8 cellular contexts compared by ENCODE assay signal in the genomic region with DNA sequence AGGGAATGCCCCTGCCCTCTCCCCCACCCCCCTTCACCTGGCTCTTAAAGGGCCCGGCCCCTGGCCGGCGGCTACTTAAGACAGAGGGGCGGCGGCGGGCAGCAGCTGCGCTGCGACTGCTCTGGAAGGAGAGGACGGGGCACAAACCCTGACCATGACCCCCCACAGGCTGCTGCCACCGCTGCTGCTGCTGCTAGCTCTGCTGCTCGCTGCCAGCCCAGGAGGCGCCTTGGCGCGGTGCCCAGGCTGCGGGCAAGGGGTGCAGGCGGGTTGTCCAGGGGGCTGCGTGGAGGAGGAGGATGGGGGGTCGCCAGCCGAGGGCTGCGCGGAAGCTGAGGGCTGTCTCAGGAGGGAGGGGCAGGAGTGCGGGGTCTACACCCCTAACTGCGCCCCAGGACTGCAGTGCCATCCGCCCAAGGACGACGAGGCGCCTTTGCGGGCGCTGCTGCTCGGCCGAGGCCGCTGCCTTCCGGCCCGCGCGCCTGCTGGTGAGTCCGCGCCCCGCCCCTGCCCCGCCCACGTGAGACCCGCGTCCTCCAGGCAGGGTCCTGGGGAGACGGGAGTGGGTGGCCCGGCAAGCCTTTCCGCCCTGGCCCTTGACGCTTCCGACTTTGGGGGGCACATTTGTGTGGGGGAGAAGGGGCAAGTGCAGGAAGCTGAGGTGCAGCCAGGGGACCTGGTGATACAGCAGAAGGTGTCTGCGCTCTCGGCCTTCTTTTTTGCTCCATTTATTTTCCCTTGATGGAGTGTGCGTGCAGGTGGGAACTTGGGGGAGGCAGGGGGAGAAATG. TPM values are rescaled to one million over a fixed set of nuclear protein-coding genes. Genes with fewer than 3 reads are reported as not detected.
A peak's percentile ranks its signal among the peaks of the same experiment; 100 is the strongest.
DNase-seq lines count a peak whose midpoint lies in the region; ATAC-seq and TF ChIP-seq lines count a peak whose summit lies in the region.

Gene IGFBP6, plus strand, starts transcription at position 104 of the 790 bp plus-strand sequence. Its CDS starts 51 bp downstream, at position 155.

- no peaks in the 10 kb centered on the region for H3K27me3 ChIP-seq in lower lobe of right lung (ENCODE audit: low read depth)

- intact Hi-C loops in lower lobe of right lung (cut with DNase I), result no loop called here

- H3K27ac ChIP-seq in lower lobe of right lung, result peak within 1 kb of the TSS; percentile 78

- no peaks in the 10 kb centered on the region for H3K36me3 ChIP-seq in lower lobe of right lung

- CTCF ChIA-PET in activated CD4-positive, alpha-beta T cell treated with anti-CD3 and anti-CD28 coated beads, Interleukin-2, amount 10 ng/mL, durations not matched to agents 7 days and 5 days (lab: Charles Lee), result interaction anchor here (0.6 to 9.6 kb wide), 6 partner anchors 14 to 65 kb away, joined by 3 to 99 read pairs (median 4); no protein-coding TSS in a partner anchor

- no peaks in the 10 kb centered on the region for H3K36me3 Mint-ChIP-seq in activated CD4-positive, alpha-beta T cell treated with anti-CD3 and anti-CD28 coated beads, Interleukin-2, amount 10 ng/mL, durations not matched to agents 7 days and 5 days (ENCODE audit: low read depth)

- H3K9me3 Mint-ChIP-seq in activated CD4-positive, alpha-beta T cell treated with anti-CD3 and anti-CD28 coated beads, Interleukin-2, amount 10 ng/mL, durations not matched to agents 7 days and 5 days, result no peaks in the 10 kb centered on the region

- H3K4me1 Mint-ChIP-seq in activated CD4-positive, alpha-beta T cell treated with anti-CD3 and anti-CD28 coated beads, Interleukin-2, amount 10 ng/mL, durations not matched to agents 7 days and 5 days, result peaks cover 52% of the 10 kb centered on the region

- H3K4me3 Mint-ChIP-seq in activated CD4-positive, alpha-beta T cell treated with anti-CD3 and anti-CD28 coated beads, Interleukin-2, amount 10 ng/mL, durations not matched to agents 7 days and 5 days, result peak within 1 kb of the TSS; percentile 65

- POLR2A ChIA-PET in activated CD4-positive, alpha-beta T cell treated with anti-CD3 and anti-CD28 coated beads, Interleukin-2, amount 10 ng/mL, durations not matched to agents 7 days and 5 days (lab: Charles Lee), result no interaction called here

- no peaks in the 10 kb centered on the region for H3K9me3 ChIP-seq in lower lobe of right lung

- H3K27ac Mint-ChIP-seq in activated CD4-positive, alpha-beta T cell treated with anti-CD3 and anti-CD28 coated beads, Interleukin-2, amount 10 ng/mL, durations not matched to agents 7 days and 5 days, result peak within 1 kb of the TSS; percentile 25

- peak within 1 kb of the TSS; percentile 62 for H3K4me3 ChIP-seq in lower lobe of right lung

- ATAC-seq in lower lobe of right lung (peak; percentile 70 to 71), HG03280 (IDR thresholded peaks at IDR 0.05; ENCODE audit: unreplicated experiment) (no peak)

- peak; percentile 9 for TF ChIP-seq CTCF in lower lobe of right lung (IDR thresholded peaks at IDR 0.05)

- peaks cover 40% of the 10 kb centered on the region for H3K4me1 ChIP-seq in lower lobe of right lung

- DNase-seq in NCI-H2227 (lab: John Stamatoyannopoulos, UW; ENCODE audit: unreplicated experiment) (peak; percentile 56), NCI-H2227 treated with DMSO at 0.1 percent for 48 hours (lab: John Stamatoyannopoulos, UW) (no peak), NCI-H1105 treated with DMSO at 0.1 percent for 48 hours (lab: John Stamatoyannopoulos, UW) (peak; percentile 35), dermis blood vessel endothelial cell (peak; percentile 47), lower lobe of right lung (peak; percentile 66)
- peak; percentile 66 for DNase-seq in activated CD4-positive, alpha-beta T cell treated with anti-CD3 and anti-CD28 coated beads, Interleukin-2, amount 10 ng/mL, durations not matched to agents 7 days and 5 days
- peak; percentile 41 to 65 (median 46) for DNase-seq in stimulated activated CD4-positive, alpha-beta T cell treated with anti-CD3 and anti-CD28 coated beads, TNF-alpha, amount 100 ng/mL, for 48 hours (ENCODE audit: low read depth in 3 of 3)

- H3K27me3 Mint-ChIP-seq in activated CD4-positive, alpha-beta T cell treated with anti-CD3 and anti-CD28 coated beads, Interleukin-2, amount 10 ng/mL, durations not matched to agents 7 days and 5 days, result peaks cover 28% of the 10 kb centered on the region

RNA-seq across cellular contexts. Expression of gene IGFBP6, which starts in this region (rescaled TPM):
- under 1 TPM in 1 of 2 experiments, not detected in 1; 0.37 TPM for total RNA-seq in activated CD4-positive, alpha-beta T cell treated with anti-CD3 and anti-CD28 coated beads, Interleukin-2, amount 10 ng/mL, durations not matched to agents 7 days and 5 days
- total RNA-seq in dermis blood vessel endothelial cell (4.9 and 7.0 TPM in 2 replicates), lower lobe of right lung (58.5 TPM)

Comparison
In these comparisons a context has a peak if more than half of its experiments do, and no peak if none do; other contexts are left out.
1. Peak in DNase-seq in activated CD4-positive, alpha-beta T cell treated with anti-CD3 and anti-CD28 coated beads, Interleukin-2, amount 10 ng/mL, durations not matched to agents 7 days and 5 days; RNA of the gene not detected or under 1 TPM.